12 cellular contexts compared by ENCODE assay signal in genomic region chr3:109337393-109337792, GRCh38. TPM values are rescaled to one million over a fixed set of nuclear protein-coding genes. Genes with fewer than 3 reads are reported as not detected.
DNase-seq lines count a peak whose midpoint lies in the region; ATAC-seq and TF ChIP-seq lines count a peak whose summit lies in the region.
"Had no signal": no experiment of that assay in that cellular context is flagged by ENCODE, and none has a peak within 500 bp of the region (broad histone marks: within the 10 kb centered on the region; RNA-seq: fewer than 3 reads in every experiment).

TSS of gene DPPA4 (minus strand) at chr3:109337546. CDS start at chr3:109337517, 29 bp downstream.

- H3K9me3 ChIP-seq in left ventricle myocardium inferior (replicated peaks) (no peaks in the 10 kb centered on the region), endocrine pancreas (ENCODE audit: control insufficient read depth, low read length) (no peaks in the 10 kb centered on the region), aorta (ENCODE audit: control insufficient read depth, low read length) (no peaks in the 10 kb centered on the region)

- intact Hi-C loops in left ventricle myocardium inferior (cut with micrococcal nuclease) (no loop called here), Right ventricle myocardium superior (cut with DNase I) (no loop called here), aorta (cut with DNase I) (no loop called here)

- H3K4me1 Mint-ChIP-seq in naive thymus-derived CD8-positive, alpha-beta T cell: peaks cover 5 to 18% (median 12%) of the 10 kb centered on the region in 4 donors

- H3K4me3 ChIP-seq in left ventricle myocardium inferior: peak within 1 kb of the TSS; percentile 52
- peak within 1 kb of the TSS; percentile 80 for H3K4me3 ChIP-seq in endocrine pancreas (ENCODE audit: control insufficient read depth, insufficient read depth, low read length)
- H3K4me3 ChIP-seq in aorta (ENCODE audit: low read length in 2 of 2): peak within 1 kb of the TSS; percentile 66 to 67

- no peak for DNase-seq in left ventricle myocardium inferior
- no peak for DNase-seq in Right ventricle myocardium superior
- peak in 1 of 10 donors; percentile 1 for DNase-seq in naive thymus-derived CD8-positive, alpha-beta T cell
- no peak for DNase-seq in aorta
- no peak for DNase-seq in NOMO-1 treated with dmso at 0.1 percent for 144 hours (lab: John Stamatoyannopoulos, UW; ENCODE audit: unreplicated experiment)
- no peak for DNase-seq in NCI-H1436 treated with DMSO at 0.1 percent for 48 hours (lab: John Stamatoyannopoulos, UW)
- no peak for DNase-seq in activated effector memory CD4-positive, alpha-beta T cell treated with anti-CD3 and anti-CD28 coated beads, Interleukin-2, amount 50 U/mL, for 16 hours
- DNase-seq: foreskin keratinocyte; OCI-M1; stimulated activated CD4-positive, alpha-beta T cell treated with anti-CD3 and anti-CD28 coated beads, Interleukin-1b, Interleukin-23, amount 100 ng/mL, for 48 hours had no signal

- 47 to 55% methylated on average over 5 of the region's 5 CpGs for WGBS in aorta, 2 donors

- no peaks in the 10 kb centered on the region for H3K36me3 ChIP-seq in left ventricle myocardium inferior
- H3K36me3 ChIP-seq in endocrine pancreas (ENCODE audit: control insufficient read depth, insufficient read depth, low read length): no peaks in the 10 kb centered on the region
- H3K36me3 ChIP-seq in aorta (ENCODE audit: control insufficient read depth in 1 of 2, insufficient read depth in 2 of 2, low read length in 1 of 2): no peaks in the 10 kb centered on the region

- peak within 1 kb of the TSS in 6 of 10 donors; percentile 1 to 79 (median 41) for H3K27ac Mint-ChIP-seq in naive thymus-derived CD8-positive, alpha-beta T cell

- H3K9ac ChIP-seq in endocrine pancreas (ENCODE audit: control insufficient read depth, insufficient read depth, low read length): no peak within 1 kb of the TSS

- POLR2A ChIA-PET in naive thymus-derived CD8-positive, alpha-beta T cell (lab: Charles Lee): no interaction called here

- peak within 1 kb of the TSS; percentile 67 to 91 (median 79) for H3K4me3 Mint-ChIP-seq in naive thymus-derived CD8-positive, alpha-beta T cell

- ATAC-seq in Right ventricle myocardium superior (ENCODE audit: poor library complexity) (no peak), aorta (ENCODE audit: low FRiP score) (no peak)
- no peak for ATAC-seq in naive thymus-derived CD8-positive, alpha-beta T cell

- TF ChIP-seq CTCF in left ventricle myocardium inferior (IDR thresholded peaks at IDR 0.05; ENCODE audit: borderline replicate concordance): no peak

- H3K27me3 ChIP-seq in left ventricle myocardium inferior (ENCODE audit: low read depth) (peaks cover 75% of the 10 kb centered on the region), endocrine pancreas (ENCODE audit: control insufficient read depth, insufficient read depth, low read length) (peaks cover 2% of the 10 kb centered on the region), aorta (ENCODE audit: control insufficient read depth in 1 of 2, insufficient read depth in 2 of 2, low read length in 1 of 2) (no peaks in the 10 kb centered on the region)
- H3K27me3 ChIP-seq: foreskin keratinocyte had no signal

- peaks cover 0 to 4% (median 0%) of the 10 kb centered on the region in 3 donors for H3K36me3 Mint-ChIP-seq in naive thymus-derived CD8-positive, alpha-beta T cell

- no peaks in the 10 kb centered on the region for H3K9me3 Mint-ChIP-seq in naive thymus-derived CD8-positive, alpha-beta T cell

- H3K27me3 Mint-ChIP-seq in naive thymus-derived CD8-positive, alpha-beta T cell: peaks cover 14 to 30% (median 19%) of the 10 kb centered on the region in 5 donors

- H3K4me1 ChIP-seq in left ventricle myocardium inferior: no peaks in the 10 kb centered on the region
- no peaks in the 10 kb centered on the region for H3K4me1 ChIP-seq in endocrine pancreas (ENCODE audit: control insufficient read depth, insufficient read depth, low read length)
- H3K4me1 ChIP-seq in aorta (ENCODE audit: control insufficient read depth in 1 of 2, insufficient read depth in 2 of 2, low read length in 2 of 2): no peaks in the 10 kb centered on the region
- H3K4me1 ChIP-seq: foreskin keratinocyte had no signal

- H3K27ac ChIP-seq in left ventricle myocardium inferior (replicated peaks) (no peak within 1 kb of the TSS), aorta (ENCODE audit: low read depth in 1 of 2, low read length in 2 of 2) (no peak within 1 kb of the TSS)
- H3K27ac ChIP-seq: foreskin keratinocyte had no signal

RNA-seq across cellular contexts. Expression of gene DPPA4, which starts in this region (rescaled TPM):
- total RNA-seq in left ventricle myocardium inferior (not detected), Right ventricle myocardium superior (not detected), aorta (not detected)
- total RNA-seq in naive thymus-derived CD8-positive, alpha-beta T cell: 1 to 10 TPM; 2.2 to 6.2 TPM
- polyA plus RNA-seq in naive thymus-derived CD8-positive, alpha-beta T cell: 1 to 10 TPM in 1 of 3 donors, under 1 TPM in 2; 0.52 to 2.8 (median 0.97) TPM
- not detected for polyA plus RNA-seq in aorta
- total RNA-seq: foreskin keratinocyte, M059J had no signal
- polyA plus RNA-seq: foreskin keratinocyte had no signal
